Comparison of ENCODE assay signal across 20 cellular contexts in genomic region chr10:76049581-76050290, GRCh38.
A peak's percentile ranks its signal among the peaks of the same experiment; 100 is the strongest.
DNase-seq lines count a peak whose midpoint lies in the region; ATAC-seq and TF ChIP-seq lines count a peak whose summit lies in the region.
"Had no signal": no experiment of that assay in that cellular context is flagged by ENCODE, and none has a peak within 500 bp of the region (broad histone marks: within the 10 kb centered on the region; RNA-seq: fewer than 3 reads in every experiment).

No MANE protein-coding gene starts in this region.

- H4K20me1 ChIP-seq in PC-3 (ENCODE audit: low read length): no peaks in the 10 kb centered on the region

- no peak overlapping the region for H2AFZ ChIP-seq in PC-3 (ENCODE audit: low read length)

- no peaks in the 10 kb centered on the region for H3K4me1 ChIP-seq in PC-3 (ENCODE audit: insufficient read depth, low read length)

- no peak overlapping the region for H3K9ac ChIP-seq in PC-3 (ENCODE audit: low read length)

- no peak overlapping the region for H3K27ac ChIP-seq in PC-3 (ENCODE audit: low read length)
- H3K27ac ChIP-seq: SK-N-MC had no signal

- ATAC-seq in PC-3 (peak; percentile 17), sciatic nerve (peak; percentile 73), GM19452 (IDR thresholded peaks at IDR 0.05; ENCODE audit: unreplicated experiment) (no peak)
- ATAC-seq: HCT116 had no signal

- peaks cover 82% of the 10 kb centered on the region for H3K27me3 ChIP-seq in PC-3 (ENCODE audit: low read length)

- no peak for TF ChIP-seq CTCF in PC-3 (conservative IDR thresholded peaks at IDR 0.05; ENCODE audit: low read depth, low read length)
- no peak for TF ChIP-seq CTCF in fibroblast of mammary gland (conservative IDR thresholded peaks at IDR 0.05; ENCODE audit: control insufficient read depth, insufficient read depth, low read depth, low read length)

- peaks cover 6% of the 10 kb centered on the region; the same call in 1 of the 2 replicates for H3K9me2 ChIP-seq in PC-3 (replicated peaks; ENCODE audit: low read length)

- H3K9me3 ChIP-seq in PC-3 (ENCODE audit: low read length): no peaks in the 10 kb centered on the region

- H3K4me3 ChIP-seq in PC-3 (ENCODE audit: low read length): no peak overlapping the region
- H3K4me3 ChIP-seq in fibroblast of mammary gland (ENCODE audit: control insufficient read depth, low read depth, low read length): no peak overlapping the region
- H3K4me3 ChIP-seq: SK-N-MC had no signal

- H3K36me3 ChIP-seq in PC-3 (ENCODE audit: low read depth, low read length): no peaks in the 10 kb centered on the region

- DNase-seq in NOMO-1 (lab: John Stamatoyannopoulos, UW; ENCODE audit: unreplicated experiment in 2 of 2) (peak; percentile 18 to 85), NOMO-1 treated with dmso at 0.1 percent for 144 hours (lab: John Stamatoyannopoulos, UW; ENCODE audit: unreplicated experiment) (no peak), PC-3 (peak; percentile 48), fibroblast of mammary gland (ENCODE audit: low read depth) (peak; percentile 31), sciatic nerve (ENCODE audit: low spot score) (no peak), AG20443 (ENCODE audit: low spot score) (no peak), NCI-H2196 (lab: John Stamatoyannopoulos, UW; ENCODE audit: unreplicated experiment) (no peak)
- DNase-seq: 8988T; activated CD4-positive, alpha-beta T cell treated with anti-CD3 and anti-CD28 coated beads, Interleukin-2, amount 50 U/mL, for 48 hours; activated naive CD8-positive, alpha-beta T cell treated with anti-CD3 and anti-CD28 coated beads for 36 hours; activated T-cell treated with anti-CD3 and anti-CD28 coated beads, Interleukin-2, amount 50 U/mL, for 48 hours; central memory CD4-positive, alpha-beta T cell; immature natural killer cell; NCI-H1417; NCI-H2227 treated with DMSO at 0.1 percent for 48 hours; occipital lobe; stimulated activated CD4-positive, alpha-beta T cell treated with anti-CD3 and anti-CD28 coated beads, Interleukin-4, amount 100 ng/mL, for 24 hours had no signal

- H3K79me2 ChIP-seq in PC-3 (ENCODE audit: low read length): no peaks in the 10 kb centered on the region

- no peaks in the 10 kb centered on the region for H3F3A ChIP-seq in PC-3 (ENCODE audit: low read length, unreplicated experiment)

- intact Hi-C loops in PC-3 (cut with micrococcal nuclease): no loop called here
- intact Hi-C loops in sciatic nerve (cut with DNase I): no loop called here

- BruUV-seq in PC-3 (replicated peaks; lab: Mats Ljungman, UMichigan): no TSS peak

- POLR2A ChIA-PET in PC-3 (lab: Charles Lee; ENCODE audit: unreplicated experiment): no interaction called here

- no peak overlapping the region for H3K4me2 ChIP-seq in PC-3 (ENCODE audit: low read length)

- CTCF ChIA-PET in PC-3 (lab: Charles Lee): no interaction called here

Comparison
In these comparisons a context has a peak if more than half of its experiments do, and no peak if none do; other contexts are left out.
1. DNase-seq: peak in NOMO-1 (2 of 2), PC-3 (single experiment) and fibroblast of mammary gland (single experiment); none in NOMO-1 treated with dmso at 0.1 percent for 144 hours (single experiment), sciatic nerve (single experiment), AG20443 (single experiment) and NCI-H2196 (single experiment).